12 cellular contexts compared by ENCODE assay signal in genomic region chr20:44137210-44137781, GRCh38. TPM values are rescaled to one million over a fixed set of nuclear protein-coding genes. Genes with fewer than 3 reads are reported as not detected.
A peak's percentile ranks its signal among the peaks of the same experiment; 100 is the strongest.
DNase-seq lines count a peak whose midpoint lies in the region; ATAC-seq and TF ChIP-seq lines count a peak whose summit lies in the region.
"Had no signal": no experiment of that assay in that cellular context is flagged by ENCODE, and none has a peak within 500 bp of the region (broad histone marks: within the 10 kb centered on the region; RNA-seq: fewer than 3 reads in every experiment).

No MANE protein-coding gene starts in this region.

- peak overlapping the region; percentile 98 for H3K27ac Mint-ChIP-seq in mesothelial cell of epicardium
- H3K27ac Mint-ChIP-seq: naive thymus-derived CD8-positive, alpha-beta T cell had no signal

- ATAC-seq in upper lobe of left lung (ENCODE audit: low FRiP score in 2 of 2), result no peak
- ATAC-seq in HG02763 (IDR thresholded peaks at IDR 0.05; ENCODE audit: unreplicated experiment), result no peak
- ATAC-seq: naive thymus-derived CD8-positive, alpha-beta T cell had no signal

- TF ChIP-seq EP300 in upper lobe of left lung (IDR thresholded peaks at IDR 0.05), result no peak

- no peaks in the 10 kb centered on the region for H3K27me3 Mint-ChIP-seq in mesothelial cell of epicardium (ENCODE audit: low read depth)

- peaks cover 16% of the 10 kb centered on the region for H3K4me1 Mint-ChIP-seq in mesothelial cell of epicardium
- H3K4me1 Mint-ChIP-seq: naive thymus-derived CD8-positive, alpha-beta T cell had no signal

- H3K4me3 ChIP-seq in fibroblast of pulmonary artery (replicated peaks; ENCODE audit: low read depth, low read length) (no peak overlapping the region), upper lobe of left lung (no peak overlapping the region)

- H3K9me3 Mint-ChIP-seq in mesothelial cell of epicardium, result no peaks in the 10 kb centered on the region
- H3K9me3 Mint-ChIP-seq: naive thymus-derived CD8-positive, alpha-beta T cell had no signal

- TF ChIP-seq POLR2A in upper lobe of left lung (IDR thresholded peaks at IDR 0.05), result no peak

- H3K9me3 ChIP-seq in upper lobe of left lung, result no peaks in the 10 kb centered on the region

- no peaks in the 10 kb centered on the region for H3K36me3 ChIP-seq in upper lobe of left lung
- H3K36me3 ChIP-seq: WERI-Rb-1 had no signal

- WGBS in upper lobe of left lung, 2 donors, result 30 to 39% methylated on average over 4 to 17 of the region's 18 CpGs

- peak overlapping the region; percentile 10 for H3K4me3 Mint-ChIP-seq in mesothelial cell of epicardium
- H3K4me3 Mint-ChIP-seq: naive thymus-derived CD8-positive, alpha-beta T cell had no signal

- DNase-seq in LoVo (ENCODE audit: low spot score) (peak; percentile 40), fibroblast of pulmonary artery (ENCODE audit: low read depth) (peak; percentile 53), mesothelial cell of epicardium (ENCODE audit: low spot score in 2 of 2, unreplicated experiment in 2 of 2) (peak; percentile 59 to 75), upper lobe of left lung (no peak), mesenteric fat pad (ENCODE audit: low spot score) (no peak), NCI-H82 treated with DMSO at 0.1 percent for 48 hours (lab: John Stamatoyannopoulos, UW; ENCODE audit: unreplicated experiment) (no peak), NCI-H146 (lab: John Stamatoyannopoulos, UW) (no peak)
- DNase-seq: GF-D8; naive thymus-derived CD8-positive, alpha-beta T cell; WERI-Rb-1 had no signal

- TF ChIP-seq CTCF in fibroblast of pulmonary artery (IDR thresholded peaks at IDR 0.05; ENCODE audit: low read length, missing control alignments) (no peak), mesothelial cell of epicardium (IDR thresholded peaks at IDR 0.05; ENCODE audit: unreplicated experiment) (no peak), upper lobe of left lung (IDR thresholded peaks at IDR 0.05) (no peak)

- no peaks in the 10 kb centered on the region for H3K27me3 ChIP-seq in upper lobe of left lung

- no peaks in the 10 kb centered on the region for H3K36me3 Mint-ChIP-seq in mesothelial cell of epicardium
- H3K36me3 Mint-ChIP-seq: naive thymus-derived CD8-positive, alpha-beta T cell had no signal

- H3K4me1 ChIP-seq in upper lobe of left lung, result peaks cover 0 to 4% (median 0%) of the 10 kb centered on the region in 4 donors

- peak overlapping the region in 3 of 4 donors; percentile 40 to 70 (median 61) for H3K27ac ChIP-seq in upper lobe of left lung
- H3K27ac ChIP-seq: KMS-11, WERI-Rb-1 had no signal

RNA-seq across cellular contexts. Expression of gene JPH2, which starts 49.7 kb away (rescaled TPM):
- total RNA-seq in mesothelial cell of epicardium (3.4 to 4.2 TPM (median 3.5 TPM) in 3 replicates), upper lobe of left lung (1 to 10 TPM; 3.5 to 9.2 (median 5.0) TPM), mesenteric fat pad (5.6 TPM)
- total RNA-seq: naive thymus-derived CD8-positive, alpha-beta T cell had no signal

Comparison
In these comparisons a context has a peak if more than half of its experiments do, and no peak if none do; other contexts are left out.
1. DNase-seq: peak in LoVo (single experiment), fibroblast of pulmonary artery (single experiment) and mesothelial cell of epicardium (2 of 2); none in upper lobe of left lung (0 of 2), mesenteric fat pad (single experiment), NCI-H82 treated with DMSO at 0.1 percent for 48 hours (single experiment) and NCI-H146 (single experiment).